In the genomic region with DNA sequence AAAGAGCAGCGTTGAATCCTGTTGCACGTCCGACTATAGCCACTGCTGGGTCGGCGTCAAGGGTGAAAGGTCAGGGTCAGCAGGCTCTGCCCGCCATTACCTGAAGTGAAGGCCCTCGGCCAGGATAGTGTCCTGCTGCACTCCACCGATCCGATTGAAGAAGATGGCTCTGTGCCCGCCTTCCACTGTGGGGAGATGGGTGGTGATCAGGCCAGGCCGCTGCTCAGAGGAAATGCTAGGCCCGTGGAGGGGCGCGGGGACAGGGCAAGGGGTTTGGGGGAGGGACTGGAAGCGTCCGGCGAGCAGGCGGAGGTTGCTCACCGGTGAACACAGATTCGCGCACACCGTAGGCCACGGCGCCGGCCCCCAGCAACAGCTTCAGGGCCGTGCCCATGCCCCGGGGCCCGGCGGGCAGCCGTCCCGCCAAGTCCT, we compare ENCODE assay signal across 6 cellular contexts. TPM values are rescaled to one million over a fixed set of nuclear protein-coding genes. Genes with fewer than 3 reads are reported as not detected.
DNase-seq lines count a peak whose midpoint lies in the region; ATAC-seq and TF ChIP-seq lines count a peak whose summit lies in the region.

No MANE protein-coding gene starts in this region.

- peak overlapping the region; percentile 99 for H3K9ac ChIP-seq in mammary epithelial cell (ENCODE audit: insufficient read depth, low read length)

- dilution Hi-C loops in mammary epithelial cell (cut with HindIII; ENCODE audit: low sequenced_read_pairs) = loop anchor here (5.0 kb wide), 1 partner anchor 42 kb away; no protein-coding TSS in a partner anchor

- no peaks in the 10 kb centered on the region for H4K20me1 ChIP-seq in mammary epithelial cell (ENCODE audit: insufficient read depth, low read length)

- H3K79me2 ChIP-seq in mammary epithelial cell (ENCODE audit: insufficient read depth, low read length) = peaks cover 86% of the 10 kb centered on the region

- intact Hi-C loops in mammary epithelial cell (cut with micrococcal nuclease) = loop anchor here (1.0 to 2.0 kb wide), 2 partner anchors 26 to 73 kb away; partner anchors contain the start of gene C12orf57

- H3K4me3 ChIP-seq in BJ (ENCODE audit: low read depth, low read length) (peak overlapping the region; percentile 96), mammary epithelial cell (replicated peaks in 1 of 3; ENCODE audit: insufficient read depth in 1 of 3, low read depth in 2 of 3, low read length in 3 of 3) (peak overlapping the region; percentile 83 to 93 (median 89)), neutrophil (ENCODE audit: low read depth in 1 of 2, low read length in 1 of 2) (peak overlapping the region; percentile 99)

- TSS peak; percentile 25 for BruUV-seq in mammary epithelial cell (replicated peaks; lab: Mats Ljungman, UMichigan)

- no peaks in the 10 kb centered on the region for H3K9me3 ChIP-seq in mammary epithelial cell (replicated peaks; ENCODE audit: insufficient read depth, low read length)
- no peaks in the 10 kb centered on the region for H3K9me3 ChIP-seq in neutrophil

- peak overlapping the region; percentile 86 for H3K4me2 ChIP-seq in mammary epithelial cell (ENCODE audit: insufficient read depth, low read depth, low read length)

- H3K27me3 ChIP-seq in BJ (ENCODE audit: control insufficient read depth, insufficient read depth, low read length) = no peaks in the 10 kb centered on the region
- no peaks in the 10 kb centered on the region for H3K27me3 ChIP-seq in mammary epithelial cell (ENCODE audit: insufficient read depth, low read length)
- no peaks in the 10 kb centered on the region for H3K27me3 ChIP-seq in neutrophil

- peak; percentile 26 for ATAC-seq in HG03039 (IDR thresholded peaks at IDR 0.05; ENCODE audit: unreplicated experiment)

- CTCF ChIA-PET in BJ (lab: Yijun Ruan, JAX) (interaction anchor here (2.0 to 3.5 kb wide), 2 partner anchors 32 to 46 kb away, joined by 5 to 24 read pairs; no protein-coding TSS in a partner anchor), mammary epithelial cell (lab: Charles Lee; ENCODE audit: low non-redundant PET) (no interaction called here)

- in situ Hi-C loops in mammary epithelial cell (cut with MboI; ENCODE audit: low sequenced_read_pairs in 2 of 2) = no loop called here

- no peak for TF ChIP-seq CTCF in BJ (IDR thresholded peaks at IDR 0.05; ENCODE audit: insufficient read depth, low read depth, low read length)
- TF ChIP-seq CTCF in mammary epithelial cell (conservative IDR thresholded peaks at IDR 0.05 in 1 of 2, IDR thresholded peaks at IDR 0.05 in 1 of 2; ENCODE audit: extremely low read depth in 1 of 2, insufficient read depth in 1 of 2, low read depth in 1 of 2, low read length in 2 of 2) = no peak
- TF ChIP-seq CTCF in neutrophil (IDR thresholded peaks at IDR 0.05) = no peak

- DNase-seq in BJ (ENCODE audit: low read depth) (no peak), mammary epithelial cell (no peak), dedifferentiated amniotic fluid mesenchymal stem cell (ENCODE audit: extremely low spot score) (no peak)
- no peak for DNase-seq in activated effector memory CD4-positive, alpha-beta T cell treated with Interleukin-2 at 50 U/mL for 16 hours

- peak overlapping the region; percentile 65 for H2AFZ ChIP-seq in mammary epithelial cell (ENCODE audit: low read depth, low read length)

- H3K36me3 ChIP-seq in BJ (ENCODE audit: control insufficient read depth, insufficient read depth, low read length) (peaks cover 29% of the 10 kb centered on the region), mammary epithelial cell (ENCODE audit: insufficient read depth, low read length) (peaks cover 34% of the 10 kb centered on the region), neutrophil (peaks cover 51% of the 10 kb centered on the region)

- H3K27ac ChIP-seq in mammary epithelial cell (ENCODE audit: insufficient read depth, low read depth, low read length) = peak overlapping the region; percentile 80
- H3K27ac ChIP-seq in neutrophil = peak overlapping the region; percentile 89

- H3K4me1 ChIP-seq in mammary epithelial cell (ENCODE audit: insufficient read depth, low read length) (peaks cover 17% of the 10 kb centered on the region), neutrophil (ENCODE audit: control insufficient read depth in 1 of 2, insufficient read depth in 1 of 2, low read depth in 1 of 2, low read length in 1 of 2) (peaks cover 33 to 36% of the 10 kb centered on the region in 2 experiments)

- POLR2A ChIA-PET in BJ (lab: Charles Lee) = no interaction called here

- under 1% methylated on average over 12 of the region's 31 CpGs for WGBS in mammary epithelial cell (ENCODE audit: low coverage, missing lambda C conversion rate)

RNA-seq across cellular contexts. Expression of gene PHB2, which starts 0.4 kb away (rescaled TPM):
- polyA plus RNA-seq in BJ (2011; rRNA removed) = 283 and 369 TPM in 2 replicates
- polyA minus RNA-seq in BJ (2011; rRNA and poly(A)+ RNA removed) = 90.5 and 152 TPM in 2 replicates
- 100 to 1,000 TPM; 149 to 168 TPM for total RNA-seq in mammary epithelial cell
- polyA plus RNA-seq in mammary epithelial cell = 319 TPM
- polyA minus RNA-seq in mammary epithelial cell = 137 TPM

RNA-seq across cellular contexts. Expression of gene EMG1, which starts 0.6 kb away (rescaled TPM):
- polyA plus RNA-seq in BJ (2011; rRNA removed) (37.5 and 53.9 TPM in 2 replicates), mammary epithelial cell (48.5 TPM)
- 16.3 and 18.2 TPM in 2 replicates for polyA minus RNA-seq in BJ (2011; rRNA and poly(A)+ RNA removed)
- total RNA-seq in mammary epithelial cell = 10 to 100 TPM; 29.3 to 75.1 TPM
- 25.8 TPM for polyA minus RNA-seq in mammary epithelial cell

RNA-seq across cellular contexts. Expression of gene PTPN6, which starts 19.0 kb away (rescaled TPM):
- 0.15 and 0.27 TPM in 2 replicates for polyA plus RNA-seq in BJ (2011; rRNA removed)
- polyA minus RNA-seq in BJ (2011; rRNA and poly(A)+ RNA removed) = 0.14 TPM in 1 of 2 replicates, not detected in the other
- total RNA-seq in mammary epithelial cell = 10 to 100 TPM; 13.0 to 27.0 TPM
- polyA plus RNA-seq in mammary epithelial cell = 16.4 TPM
- 8.0 TPM for polyA minus RNA-seq in mammary epithelial cell

RNA-seq across cellular contexts. Expression of gene C12orf57, which starts 26.3 kb away (rescaled TPM):
- polyA plus RNA-seq in BJ (2011; rRNA removed) (489 and 709 TPM in 2 replicates), mammary epithelial cell (128 TPM)
- polyA minus RNA-seq in BJ (2011; rRNA and poly(A)+ RNA removed) = 56.3 and 104 TPM in 2 replicates
- total RNA-seq in mammary epithelial cell = 10 to 100 TPM; 31.3 to 61.3 TPM
- polyA minus RNA-seq in mammary epithelial cell = 27.8 TPM

RNA-seq across cellular contexts. Expression of gene RNU7-1, which starts 26.5 kb away (rescaled TPM):
- polyA plus RNA-seq in BJ (2011; rRNA removed) (not detected in 2 replicates), mammary epithelial cell (not detected)
- polyA minus RNA-seq in BJ (2011; rRNA and poly(A)+ RNA removed) = not detected in 2 replicates
- total RNA-seq in mammary epithelial cell = not detected
- polyA minus RNA-seq in mammary epithelial cell = not detected

Comparison
In these comparisons a context has a peak if more than half of its experiments do, and no peak if none do; other contexts are left out.
1. RNA of gene PTPN6, which starts 19.0 kb away (polyA plus RNA-seq): 16.4 TPM in mammary epithelial cell (single experiment); 0.15 to 0.27 TPM in BJ; every median in the first group is over 10 times any median in the second.
2. Peak in every context shown above with its lines, with median percentiles within 50 percentile points of each other: H3K4me3 ChIP-seq.